In genomic region chr18:49055787-49056186, GRCh38 we compare ENCODE assay signal across 8 cellular contexts.
A peak's percentile ranks its signal among the peaks of the same experiment; 100 is the strongest.
DNase-seq lines count a peak whose midpoint lies in the region; ATAC-seq and TF ChIP-seq lines count a peak whose summit lies in the region.

No MANE protein-coding gene starts in this region.

- H3K27ac ChIP-seq in RWPE2 (ENCODE audit: poor library complexity, severe bottlenecking) (no peak overlapping the region), RWPE1 (no peak overlapping the region)

- H3K27ac Mint-ChIP-seq in HFFc6, result peak overlapping the region; percentile 99

- H3K27me3 ChIP-seq in RWPE2 (ENCODE audit: insufficient read depth, poor library complexity, severe bottlenecking), result no peaks in the 10 kb centered on the region

- H3K36me3 Mint-ChIP-seq in HFFc6 (ENCODE audit: low read depth), result no peaks in the 10 kb centered on the region

- POLR2A ChIA-PET in RWPE1 (lab: Yijun Ruan, JAX; ENCODE audit: low non-redundant PET), result no interaction called here

- H3K36me3 ChIP-seq in RWPE2 (ENCODE audit: low read depth), result no peaks in the 10 kb centered on the region

- no peaks in the 10 kb centered on the region; the same call in 1 of the 2 replicates for H3K27me3 Mint-ChIP-seq in HFFc6 (ENCODE audit: insufficient read depth)

- no peak overlapping the region for H3K4me3 ChIP-seq in RWPE2 (ENCODE audit: severe bottlenecking)

- H3K4me1 Mint-ChIP-seq in HFFc6 (ENCODE audit: low read depth), result peaks cover 61% of the 10 kb centered on the region

- TF ChIP-seq CTCF in HFFc6 (IDR thresholded peaks at IDR 0.05) (no peak), RWPE2 (IDR thresholded peaks at IDR 0.05; ENCODE audit: poor library complexity, severe bottlenecking) (no peak), RWPE1 (conservative IDR thresholded peaks at IDR 0.05; ENCODE audit: low read depth) (no peak)

- H3K4me1 ChIP-seq in RWPE2 (ENCODE audit: insufficient read depth, poor library complexity, severe bottlenecking), result no peaks in the 10 kb centered on the region

- CTCF ChIA-PET in RWPE1 (lab: Yijun Ruan, JAX), result interaction anchor here (0.7 kb wide), 1 partner anchor 367 kb away, joined by 3 read pairs; no protein-coding TSS in a partner anchor

- no peaks in the 10 kb centered on the region for H3K9me3 ChIP-seq in RWPE2 (ENCODE audit: severe bottlenecking)

- ATAC-seq in RWPE2 (ENCODE audit: low read depth), result 0 out of 3 replicates have a peak, but pooled peaks have one; percentile 33
- no peak for ATAC-seq in HG03280 (IDR thresholded peaks at IDR 0.05; ENCODE audit: unreplicated experiment)

- no peaks in the 10 kb centered on the region for H3K9me3 Mint-ChIP-seq in HFFc6

- peak overlapping the region; percentile 84 for H3K4me3 Mint-ChIP-seq in HFFc6

- DNase-seq in ELR (ENCODE audit: low read depth) (peak; percentile 91), HFFc6 (peak; percentile 93), RWPE2 (ENCODE audit: low spot score) (no peak), fibroblast of peridontal ligament (ENCODE audit: extremely low read depth) (peak; percentile 34), smooth muscle cell of the brain vasculature (ENCODE audit: low read depth, low spot score) (peak; percentile 47), NCI-H526 treated with DMSO at 0.1 percent for 48 hours (lab: John Stamatoyannopoulos, UW) (no peak), RWPE1 (ENCODE audit: low spot score) (no peak)

Comparison
In these comparisons a context has a peak if more than half of its experiments do, and no peak if none do; other contexts are left out.
1. DNase-seq: peak in ELR (single experiment), HFFc6 (single experiment), fibroblast of peridontal ligament (single experiment) and smooth muscle cell of the brain vasculature (single experiment); none in RWPE2 (single experiment), NCI-H526 treated with DMSO at 0.1 percent for 48 hours (single experiment) and RWPE1 (single experiment).